Comparison of ENCODE assay signal across 11 cellular contexts in the genomic region with DNA sequence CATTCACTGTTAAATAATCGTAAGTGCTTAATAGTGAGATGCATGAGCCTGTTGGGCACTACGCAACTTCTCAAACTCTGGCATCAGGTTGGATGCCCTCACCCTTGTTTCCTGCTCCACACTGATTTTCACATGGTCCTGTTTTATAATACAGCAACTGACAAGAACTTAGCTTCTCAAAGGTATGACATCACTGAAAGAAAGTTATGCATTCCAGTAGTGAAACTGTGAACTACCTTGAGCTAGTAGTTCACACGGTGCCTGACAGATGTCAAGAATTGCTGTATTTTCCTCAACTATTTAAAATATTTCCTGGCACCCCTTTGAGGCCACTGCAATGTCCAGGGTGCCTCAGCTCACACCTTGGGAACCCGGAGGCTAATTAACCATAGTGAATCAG.
A peak's percentile ranks its signal among the peaks of the same experiment; 100 is the strongest.
DNase-seq lines count a peak whose midpoint lies in the region; ATAC-seq and TF ChIP-seq lines count a peak whose summit lies in the region.
"Had no signal": no experiment of that assay in that cellular context is flagged by ENCODE, and none has a peak within 500 bp of the region (broad histone marks: within the 10 kb centered on the region; RNA-seq: fewer than 3 reads in every experiment).

No MANE protein-coding gene starts in this region.

- peaks cover 43% of the 10 kb centered on the region for H3K4me1 Mint-ChIP-seq in T-helper 17 cell

- ATAC-seq in GM18858 (IDR thresholded peaks at IDR 0.05; ENCODE audit: unreplicated experiment) (peak; percentile 87), GM19452 (IDR thresholded peaks at IDR 0.05; ENCODE audit: unreplicated experiment) (peak; percentile 72), HG02943 (IDR thresholded peaks at IDR 0.05; ENCODE audit: low read depth, unreplicated experiment) (peak; percentile 76), T-helper 17 cell (no peak), heart left ventricle (no peak)
- ATAC-seq: left colon had no signal

- H3K36me3 Mint-ChIP-seq in T-helper 17 cell (ENCODE audit: low read depth): no peaks in the 10 kb centered on the region
- H3K36me3 Mint-ChIP-seq: brain had no signal

- TF ChIP-seq POLR2A in heart left ventricle (IDR thresholded peaks at IDR 0.05): no peak

- no peaks in the 10 kb centered on the region for H3K4me1 ChIP-seq in heart left ventricle

- H3K27me3 Mint-ChIP-seq in T-helper 17 cell: no peaks in the 10 kb centered on the region

- no peak for TF ChIP-seq CTCF in heart left ventricle (IDR thresholded peaks at IDR 0.05)

- no peak overlapping the region for H3K4me3 ChIP-seq in heart left ventricle

- no peak for DNase-seq in T-helper 17 cell
- DNase-seq in nucleus accumbens (lab: John Stamatoyannopoulos, UW): no peak
- DNase-seq in NCI-H82 (lab: John Stamatoyannopoulos, UW): no peak
- no peak for DNase-seq in heart left ventricle
- DNase-seq: left colon, posterior cingulate gyrus had no signal

- no peaks in the 10 kb centered on the region for H3K27me3 ChIP-seq in heart left ventricle

- no peak overlapping the region for H3K27ac ChIP-seq in heart left ventricle
- H3K27ac ChIP-seq: VCaP had no signal

- intact Hi-C loops in heart left ventricle (cut with DNase I): no loop called here

- no peaks in the 10 kb centered on the region for H3K36me3 ChIP-seq in heart left ventricle

- peak overlapping the region; percentile 44 for H3K27ac Mint-ChIP-seq in T-helper 17 cell
- H3K27ac Mint-ChIP-seq: brain had no signal

- H3K4me3 Mint-ChIP-seq in T-helper 17 cell: no peak overlapping the region
- H3K4me3 Mint-ChIP-seq: brain had no signal

- no peaks in the 10 kb centered on the region for H3K9me3 ChIP-seq in T-helper 17 cell (ENCODE audit: control insufficient read depth, low read length, poor library complexity, severe bottlenecking)
- no peaks in the 10 kb centered on the region for H3K9me3 ChIP-seq in heart left ventricle

- WGBS in heart left ventricle, 4 donors: 92 to 94% (median 94%) methylated on average over 4 of the region's 4 CpGs

Comparison
In these comparisons a context has a peak if more than half of its experiments do, and no peak if none do; other contexts are left out.
1. ATAC-seq: peak in GM18858 (single experiment), GM19452 (single experiment) and HG02943 (single experiment); none in T-helper 17 cell (single experiment) and heart left ventricle (0 of 4).